23 cellular contexts compared by ENCODE assay signal in the genomic region with DNA sequence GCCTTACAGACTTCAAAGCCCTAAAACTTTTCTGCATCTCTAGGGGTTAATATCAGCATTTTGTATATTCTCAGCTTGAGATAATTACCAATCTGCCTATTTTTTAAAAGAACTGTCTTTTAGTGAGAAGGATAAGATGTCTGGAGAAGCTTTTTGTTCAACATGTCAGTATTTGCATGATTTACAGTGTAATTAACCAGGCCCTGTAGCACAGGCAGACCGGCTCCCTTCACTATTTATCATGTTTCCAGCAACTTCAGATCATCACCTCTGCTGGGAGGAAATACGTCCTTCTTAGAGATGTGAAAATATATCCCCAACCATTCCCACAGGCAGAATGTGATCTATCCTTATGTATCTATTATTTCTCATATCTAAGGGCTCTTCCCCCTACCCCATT.
"Had no signal": no experiment of that assay in that cellular context is flagged by ENCODE, and none has a peak within 500 bp of the region (broad histone marks: within the 10 kb centered on the region; RNA-seq: fewer than 3 reads in every experiment).

No MANE protein-coding gene starts in this region.

- DNase-seq: activated CD4-positive, alpha-beta memory T cell treated with anti-CD3 and anti-CD28 coated beads for 36 hours; activated CD4-positive, alpha-beta T cell treated with anti-CD3 and anti-CD28 coated beads for 36 hours; activated CD4-positive, alpha-beta T cell treated with anti-CD3 and anti-CD28 coated beads, Interleukin-2, amount 10 ng/mL, durations not matched to agents 24 days and 14 days; activated CD4-positive, CD25-positive, alpha-beta regulatory T cell; activated CD4-positive, CD25-positive, alpha-beta regulatory T cell treated with anti-CD3 and anti-CD28 coated beads, Interleukin-2, amount 50 U/mL, for 72 hours; activated CD8-positive, alpha-beta memory T cell treated with anti-CD3 and anti-CD28 coated beads, Interleukin-2, amount 10 ng/mL, durations not matched to agents 7 days and 5 days; activated CD8-positive, alpha-beta memory T cell treated with anti-CD3 and anti-CD28 coated beads, Interleukin-2, amount 50 U/mL, for 4 hours; activated CD8-positive, alpha-beta T cell treated with anti-CD3 and anti-CD28 coated beads, Interleukin-2, amount 10 ng/mL, durations not matched to agents 7 days and 5 days; activated effector memory CD4-positive, alpha-beta T cell treated with anti-CD3 and anti-CD28 coated beads, Interleukin-2, amount 50 U/mL, for 16 hours; activated naive CD4-positive, alpha-beta T cell treated with anti-CD3 and anti-CD28 coated beads for 36 hours; activated naive CD8-positive, alpha-beta T cell treated with anti-CD3 and anti-CD28 coated beads for 36 hours; activated naive CD8-positive, alpha-beta T cell treated with anti-CD3 and anti-CD28 coated beads, Interleukin-2, amount 50 U/mL, for 24 hours; activated T-cell treated with anti-CD3 and anti-CD28 coated beads, Interleukin-2, amount 50 U/mL, for 1 hour; activated T-cell treated with anti-CD3 and anti-CD28 coated beads, Interleukin-2, amount 50 U/mL, for 48 hours; adrenal gland; central memory CD4-positive, alpha-beta T cell; cerebellar nuclear complex; colonic mucosa; effector CD8-positive, alpha-beta T cell; esophagus squamous epithelium; foreskin melanocyte; heart right ventricle; T-helper 17 cell had no signal
